10 cellular contexts compared by ENCODE assay signal in the genomic region with DNA sequence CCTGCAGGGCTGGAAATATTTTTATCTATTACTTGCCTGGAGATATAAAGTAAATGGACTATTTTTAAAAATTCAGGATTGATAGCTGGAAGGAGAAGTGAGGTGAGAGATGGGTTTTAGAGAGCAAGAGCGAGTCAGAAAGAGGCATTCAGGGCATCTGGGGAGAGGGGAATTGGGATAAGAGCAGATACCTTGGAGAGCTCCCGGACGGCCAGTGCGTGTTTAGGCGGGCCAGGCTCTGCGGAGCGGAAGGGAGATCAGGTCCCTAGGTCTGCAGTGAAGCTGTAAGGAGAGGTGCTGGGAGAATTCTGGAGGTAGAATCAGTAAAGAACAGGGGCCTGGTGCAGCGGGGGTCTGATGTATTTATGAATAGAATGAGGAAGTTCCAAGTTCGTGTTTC. TPM values are rescaled to one million over a fixed set of nuclear protein-coding genes. Genes with fewer than 3 reads are reported as not detected.
A peak's percentile ranks its signal among the peaks of the same experiment; 100 is the strongest.
DNase-seq lines count a peak whose midpoint lies in the region; ATAC-seq, FAIRE-seq and TF ChIP-seq lines count a peak whose summit lies in the region.
"Had no signal": no experiment of that assay in that cellular context is flagged by ENCODE, and none has a peak within 500 bp of the region (broad histone marks: within the 10 kb centered on the region; RNA-seq: fewer than 3 reads in every experiment).

No MANE protein-coding gene starts in this region.

- H3K27me3 ChIP-seq in BLaER1 (no peaks in the 10 kb centered on the region), IMR-90 (ENCODE audit: control insufficient read depth, insufficient read depth, low read length) (peaks cover 10% of the 10 kb centered on the region), HepG2 (ENCODE audit: control insufficient read depth in 1 of 2, insufficient read depth in 2 of 2, low read length in 2 of 2) (peaks cover 7 to 32% of the 10 kb centered on the region in 2 experiments; a peak in 3 of 5 replicates), sigmoid colon (peaks cover 0 to 47% (median 8%) of the 10 kb centered on the region in 3 donors), heart left ventricle (peaks cover 0 to 45% (median under 1%) of the 10 kb centered on the region in 9 donors)

- no peak overlapping the region for H3K4me3 ChIP-seq in BLaER1
- no peak overlapping the region for H3K4me3 ChIP-seq in IMR-90 (ENCODE audit: insufficient read depth, low read depth, low read length)
- no peak overlapping the region for H3K4me3 ChIP-seq in astrocyte of the spinal cord (ENCODE audit: low read depth, low read length)
- H3K4me3 ChIP-seq in HepG2 (replicated peaks in 1 of 3; ENCODE audit: insufficient read depth in 1 of 3, low read depth in 2 of 3, low read length in 3 of 3) = no peak overlapping the region
- no peak overlapping the region for H3K4me3 ChIP-seq in sigmoid colon
- no peak overlapping the region for H3K4me3 ChIP-seq in heart left ventricle
- H3K4me3 ChIP-seq: gastrocnemius medialis had no signal

- H4K8ac ChIP-seq in IMR-90 (ENCODE audit: low read depth in 2 of 2, low read length in 2 of 2) = no peak overlapping the region

- H2BK15ac ChIP-seq in IMR-90 (ENCODE audit: low read depth, low read length) = no peak overlapping the region

- TF ChIP-seq CTCF in IMR-90 (conservative IDR thresholded peaks at IDR 0.05; ENCODE audit: low read depth, low read length) (no peak), astrocyte of the spinal cord (IDR thresholded peaks at IDR 0.05; ENCODE audit: low read depth, low read length) (no peak), HepG2 (CRISPR knock-in tag; IDR thresholded peaks at IDR 0.05) (no peak), sigmoid colon (IDR thresholded peaks at IDR 0.05) (no peak), heart left ventricle (IDR thresholded peaks at IDR 0.05) (no peak)

- no peak overlapping the region for H2BK120ac ChIP-seq in IMR-90 (ENCODE audit: low read depth, low read length)

- H3K4me2 ChIP-seq in BLaER1 (peak overlapping the region; percentile 85; the same call in 1 of the 2 replicates), IMR-90 (ENCODE audit: low read depth, low read length) (no peak overlapping the region), HepG2 (ENCODE audit: low read depth, low read length) (no peak overlapping the region)

- POLR2A ChIA-PET in IMR-90 (lab: Charles Lee; ENCODE audit: unreplicated experiment) = no interaction called here
- POLR2A ChIA-PET in HepG2 (lab: Yijun Ruan, JAX) = no interaction called here

- BruUV-seq in IMR-90 (replicated peaks; lab: Mats Ljungman, UMichigan) = no TSS peak
- no TSS peak for BruUV-seq in HepG2 (replicated peaks; lab: Mats Ljungman, UMichigan)

- TF ChIP-seq RAD21 in IMR-90 (IDR thresholded peaks at IDR 0.05; ENCODE audit: low read length) = no peak
- no peak for TF ChIP-seq RAD21 in HepG2 (CRISPR knock-in tag; IDR thresholded peaks at IDR 0.05)

- in situ Hi-C loops in IMR-90 (cut with MboI; ENCODE audit: low sequenced_read_pairs) (no loop called here), astrocyte of the spinal cord (cut with HindIII; ENCODE audit: low sequenced_read_pairs) (no loop called here), HepG2 (cut with HindIII; ENCODE audit: extremely low pct_ligation_motif_present, low pct_unique_long_range_greater_than_20kb) (no loop called here)

- DNase-seq in IMR-90 = peak; percentile 19
- peak; percentile 25 for DNase-seq in astrocyte of the spinal cord (ENCODE audit: low read depth, low spot score)
- DNase-seq in HepG2 (ENCODE audit: low spot score) = peak; percentile 28
- DNase-seq in sigmoid colon = no peak
- DNase-seq in NCI-H1048 (lab: John Stamatoyannopoulos, UW) = no peak
- DNase-seq in heart left ventricle = no peak
- DNase-seq: gastrocnemius medialis, NCI-H1092 had no signal

- TF ChIP-seq POLR2A in IMR-90 (IDR thresholded peaks at IDR 0.05; ENCODE audit: low read depth, low read length) = no peak
- TF ChIP-seq POLR2A in HepG2 (IDR thresholded peaks at IDR 0.05; ENCODE audit: insufficient read depth in 1 of 2, low read depth in 2 of 2, low read length in 2 of 2) = no peak
- TF ChIP-seq POLR2A in sigmoid colon (IDR thresholded peaks at IDR 0.05) = no peak
- no peak for TF ChIP-seq POLR2A in heart left ventricle (IDR thresholded peaks at IDR 0.05)

- intact Hi-C loops in IMR-90 (cut with micrococcal nuclease) = no loop called here
- intact Hi-C loops in HepG2 (cut with micrococcal nuclease; ENCODE audit: unreplicated experiment) = no loop called here
- intact Hi-C loops in sigmoid colon (cut with DNase I) = no loop called here
- intact Hi-C loops in heart left ventricle (cut with DNase I) = loop anchor here in 4 of 10 donors (5.0 to 10.0 kb wide), 5 partner anchors 51 to 81 kb away; partner anchors contain the start of gene PPP1R16B (in 2 of the 4)

- H2AK5ac ChIP-seq in IMR-90 (ENCODE audit: low read depth, low read length) = no peak overlapping the region

- H3K4ac ChIP-seq in IMR-90 (ENCODE audit: low read depth, low read length) = no peak overlapping the region

- H3K27ac ChIP-seq in BLaER1 (no peak overlapping the region), IMR-90 (ENCODE audit: insufficient read depth, low read length) (no peak overlapping the region), HepG2 (ENCODE audit: extremely low read length, insufficient read depth, low read length) (no peak overlapping the region), sigmoid colon (no peak overlapping the region), heart left ventricle (no peak overlapping the region)
- H3K27ac ChIP-seq: gastrocnemius medialis had no signal

- 6% methylated on average over 7 of the region's 9 CpGs; no CpG with 5 or more reads in 1 of the 2 experiments for WGBS in IMR-90 (ENCODE audit: extremely low coverage in 2 of 2, insufficient read length in 1 of 2), 2 experiments
- WGBS in HepG2 (ENCODE audit: low lambda C conversion rate) = 6% methylated on average over 9 of the region's 9 CpGs
- 21 to 37% methylated on average over 9 of the region's 9 CpGs for WGBS in sigmoid colon, 2 donors
- WGBS in heart left ventricle, 4 donors = 28 to 33% (median 30%) methylated on average over 9 of the region's 9 CpGs

- H3K14ac ChIP-seq in IMR-90 (replicated peaks; ENCODE audit: low read depth, low read length) = no peak overlapping the region

- H3K23ac ChIP-seq in IMR-90 (ENCODE audit: low read depth, low read length) = no peak overlapping the region

- no peak overlapping the region for H2AK9ac ChIP-seq in IMR-90 (replicated peaks; ENCODE audit: low read depth, low read length, poor library complexity)

- H3K18ac ChIP-seq in IMR-90 (ENCODE audit: low read depth, low read length) = no peak overlapping the region

- dilution Hi-C loops in IMR-90 (cut with HindIII; ENCODE audit: low sequenced_read_pairs, unreplicated experiment) = no loop called here

- peaks cover 43% of the 10 kb centered on the region for H4K20me1 ChIP-seq in BLaER1
- no peaks in the 10 kb centered on the region; the same call in 1 of the 2 replicates for H4K20me1 ChIP-seq in IMR-90 (ENCODE audit: insufficient read depth, low read length)
- H4K20me1 ChIP-seq in HepG2 (ENCODE audit: insufficient read depth, low read length) = no peaks in the 10 kb centered on the region

- H3K79me1 ChIP-seq in IMR-90 (ENCODE audit: low read depth in 1 of 2, low read length in 2 of 2) = no peaks in the 10 kb centered on the region

- no peak overlapping the region for H4K91ac ChIP-seq in IMR-90 (ENCODE audit: insufficient read depth, low read depth, low read length)

- CTCF ChIA-PET in IMR-90 (lab: Yijun Ruan, JAX) = no interaction called here
- CTCF ChIA-PET in HepG2 (lab: Yijun Ruan, JAX; ENCODE audit: low intra/inter-chr PET ratio, low total read pairs) = no interaction called here

- H3K4me1 ChIP-seq in BLaER1 = peaks cover 90% of the 10 kb centered on the region
- H3K4me1 ChIP-seq in IMR-90 (ENCODE audit: control insufficient read depth, insufficient read depth, low read length) = no peaks in the 10 kb centered on the region
- H3K4me1 ChIP-seq in HepG2 (ENCODE audit: insufficient read depth, low read length) = peaks cover 8% of the 10 kb centered on the region
- no peaks in the 10 kb centered on the region for H3K4me1 ChIP-seq in sigmoid colon
- peaks cover 0 to 60% (median 28%) of the 10 kb centered on the region in 12 donors for H3K4me1 ChIP-seq in heart left ventricle

- no peak for FAIRE-seq in HepG2 (lab: Jason Lieb, UNC)

- no peaks in the 10 kb centered on the region for H3K36me3 ChIP-seq in BLaER1
- no peaks in the 10 kb centered on the region for H3K36me3 ChIP-seq in IMR-90 (ENCODE audit: control insufficient read depth, insufficient read depth, low read length)
- no peaks in the 10 kb centered on the region for H3K36me3 ChIP-seq in HepG2 (replicated peaks in 1 of 2; ENCODE audit: control insufficient read depth in 1 of 2, insufficient read depth in 2 of 2, low read length in 2 of 2)
- no peaks in the 10 kb centered on the region for H3K36me3 ChIP-seq in sigmoid colon
- H3K36me3 ChIP-seq in heart left ventricle = no peaks in the 10 kb centered on the region
- H3K36me3 ChIP-seq: gastrocnemius medialis had no signal

- TF ChIP-seq EP300 in HepG2 (IDR thresholded peaks at IDR 0.05; ENCODE audit: low read depth in 2 of 2, low read length in 2 of 2) = no peak
- no peak for TF ChIP-seq EP300 in HepG2 (CRISPR knock-in tag; IDR thresholded peaks at IDR 0.05; ENCODE audit: borderline replicate concordance)
- no peak for TF ChIP-seq EP300 in sigmoid colon (IDR thresholded peaks at IDR 0.05)

- H2BK20ac ChIP-seq in IMR-90 (ENCODE audit: low read depth, low read length) = no peak overlapping the region

- H3K9ac ChIP-seq in BLaER1 (no peak overlapping the region), IMR-90 (ENCODE audit: low read depth, low read length) (no peak overlapping the region), HepG2 (ENCODE audit: insufficient read depth, low read depth, low read length) (no peak overlapping the region)

- peak; percentile 64 for ATAC-seq in IMR-90 (ENCODE audit: low read depth)
- peak; percentile 72 for ATAC-seq in HepG2
- no peak for ATAC-seq in heart left ventricle
- no peak for ATAC-seq in HG03139 (IDR thresholded peaks at IDR 0.05; ENCODE audit: unreplicated experiment)
- ATAC-seq: gastrocnemius medialis had no signal

- H3K56ac ChIP-seq in IMR-90 (ENCODE audit: extremely low read depth, insufficient read depth, low read length) = no peak overlapping the region

- no peaks in the 10 kb centered on the region for H3K9me1 ChIP-seq in IMR-90 (ENCODE audit: insufficient read depth, low read length)

- H3K79me2 ChIP-seq in HepG2 (ENCODE audit: insufficient read depth, low read length) = no peaks in the 10 kb centered on the region

- no peak overlapping the region for H2BK5ac ChIP-seq in IMR-90 (ENCODE audit: low read depth, low read length, poor library complexity, severe bottlenecking)

- no peak overlapping the region for H4K5ac ChIP-seq in IMR-90 (ENCODE audit: low read depth, low read length)

- H3K9me3 ChIP-seq in BLaER1 (no peaks in the 10 kb centered on the region), IMR-90 (ENCODE audit: control insufficient read depth, insufficient read depth, low read length) (no peaks in the 10 kb centered on the region), HepG2 (ENCODE audit: low read length) (no peaks in the 10 kb centered on the region), sigmoid colon (no peaks in the 10 kb centered on the region), heart left ventricle (no peaks in the 10 kb centered on the region)
- H3K9me3 ChIP-seq: gastrocnemius medialis had no signal

- H2AFZ ChIP-seq in IMR-90 (replicated peaks; ENCODE audit: low read length, poor library complexity) (no peak overlapping the region), HepG2 (ENCODE audit: low read length) (no peak overlapping the region)

RNA-seq across cellular contexts. Expression of gene FAM83D, which starts 47.4 kb away (rescaled TPM):
- total RNA-seq in IMR-90 (2012; rRNA removed) (20.4 and 23.1 TPM in 2 replicates), HepG2 (2016; rRNA removed; fragmentation: Illumina TruSeq; extraction: Trizol) (64.0 and 76.5 TPM in 2 replicates), sigmoid colon (100 to 1,000 TPM in 1 of 4 donors, 10 to 100 TPM in 3; 14.3 to 291 (median 57.8) TPM), heart left ventricle (1 to 10 TPM in 2 of 9 donors, under 1 TPM in 7; 0.11 to 4.7 (median 0.56) TPM)
- polyA plus RNA-seq in IMR-90 (2012; rRNA removed) (26.4 and 29.6 TPM in 2 replicates), HepG2 (2011; rRNA removed) (26.7 and 51.4 TPM in 2 replicates), sigmoid colon (10 to 100 TPM in 1 of 3 donors, 1 to 10 TPM in 2; 1.2 to 14.9 (median 4.9) TPM), heart left ventricle (1 to 10 TPM in 1 of 2 donors, not detected in 1; 1.3 TPM)
- 19.3 and 28.9 TPM in 2 replicates for polyA plus RNA-seq in IMR-90 (2012; cell fraction: cytosol; rRNA removed)
- 15.9 and 19.1 TPM in 2 replicates for polyA plus RNA-seq in IMR-90 (2012; cell fraction: nucleus; rRNA removed; ENCODE audit: low replicate concordance)
- total RNA-seq in HepG2 (2016; cell fraction: cytosol; rRNA removed; fragmentation: Illumina TruSeq; extraction: Trizol; ENCODE audit: low read depth) = 7.7 and 8.1 TPM in 2 replicates
- 64.0 and 71.6 TPM in 2 replicates for total RNA-seq in HepG2 (2016; cell fraction: insoluble cytoplasmic fraction; rRNA removed; fragmentation: Illumina TruSeq; extraction: Trizol)
- total RNA-seq in HepG2 (2016; cell fraction: membrane; rRNA removed; fragmentation: Illumina TruSeq; extraction: Trizol) = 21.2 and 23.0 TPM in 2 replicates
- total RNA-seq in HepG2 (2016; cell fraction: nucleus; rRNA removed; fragmentation: Illumina TruSeq; extraction: Trizol) = 31.3 and 37.7 TPM in 2 replicates
- polyA plus RNA-seq in HepG2 (2011; cell fraction: cytosol; rRNA removed) = 28.2 and 38.6 TPM in 2 replicates
- 23.7 and 42.3 TPM in 2 replicates for polyA plus RNA-seq in HepG2 (2011; cell fraction: nucleus; rRNA removed)
- polyA plus RNA-seq in HepG2 (2012) = 13.4 and 27.1 TPM in 2 replicates
- polyA plus RNA-seq in HepG2 (2016; cell fraction: cytosol; fragmentation: Illumina TruSeq; extraction: Trizol; ENCODE audit: low read depth) = 3.9 and 4.0 TPM in 2 replicates
- 80.4 and 80.8 TPM in 2 replicates for polyA plus RNA-seq in HepG2 (2016; cell fraction: insoluble cytoplasmic fraction; fragmentation: Illumina TruSeq; extraction: Trizol; ENCODE audit: low read depth)
- 11.5 and 12.2 TPM in 2 replicates for polyA plus RNA-seq in HepG2 (2016; cell fraction: membrane; fragmentation: Illumina TruSeq; extraction: Trizol; ENCODE audit: low read depth)
- polyA plus RNA-seq in HepG2 (2016; cell fraction: nucleus; fragmentation: Illumina TruSeq; extraction: Trizol; ENCODE audit: insufficient read depth, low read depth) = 61.5 and 62.0 TPM in 2 replicates
- polyA minus RNA-seq in HepG2 (2011; rRNA and poly(A)+ RNA removed; ENCODE audit: low replicate concordance) = 42.3 and 93.4 TPM in 2 replicates
- 16.7 and 27.9 TPM in 2 replicates for polyA minus RNA-seq in HepG2 (2011; cell fraction: cytosol; rRNA and poly(A)+ RNA removed)
- 19.5 and 32.3 TPM in 2 replicates for polyA minus RNA-seq in HepG2 (2011; cell fraction: nucleus; rRNA and poly(A)+ RNA removed)

Comparison
In these comparisons a context has a peak if more than half of its experiments do, and no peak if none do; other contexts are left out.
1. ATAC-seq: peak in IMR-90 (single experiment) and HepG2 (single experiment); none in heart left ventricle (0 of 4) and HG03139 (single experiment).
2. DNase-seq: peak in IMR-90 (single experiment), astrocyte of the spinal cord (single experiment) and HepG2 (single experiment); none in sigmoid colon (single experiment), NCI-H1048 (single experiment) and heart left ventricle (0 of 5).